18 cellular contexts compared by ENCODE assay signal in the genomic region with DNA sequence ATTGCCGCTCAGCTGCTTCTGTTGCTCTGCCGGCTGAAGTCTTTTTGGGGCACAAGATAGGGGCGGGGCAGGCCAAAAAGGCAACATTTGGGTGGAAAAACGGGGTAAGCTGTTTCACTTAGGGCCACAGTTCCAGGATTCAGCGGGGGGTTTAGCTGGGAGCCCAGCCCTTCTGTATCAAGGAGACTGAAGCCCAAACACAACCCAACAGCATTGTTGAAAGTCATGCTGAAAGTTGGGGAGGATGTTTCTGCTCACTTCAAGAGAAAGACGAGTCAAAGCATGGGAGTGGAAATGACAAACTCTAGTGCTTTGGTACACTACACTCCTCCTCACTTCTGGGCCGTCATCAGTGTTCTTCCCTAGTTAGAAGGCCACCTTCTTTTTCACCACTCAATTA. TPM values are rescaled to one million over a fixed set of nuclear protein-coding genes. Genes with fewer than 3 reads are reported as not detected.
A peak's percentile ranks its signal among the peaks of the same experiment; 100 is the strongest.
DNase-seq lines count a peak whose midpoint lies in the region; ATAC-seq lines count a peak whose summit lies in the region.
"Had no signal": no experiment of that assay in that cellular context is flagged by ENCODE, and none has a peak within 500 bp of the region (broad histone marks: within the 10 kb centered on the region; RNA-seq: fewer than 3 reads in every experiment).

No MANE protein-coding gene starts in this region.

- peak overlapping the region; percentile 45 for H3K23ac ChIP-seq in neuronal stem cell (ENCODE audit: low read depth, low read length, poor library complexity)

- H3K27me3 Mint-ChIP-seq in activated T-cell treated with anti-CD3 and anti-CD28 coated beads, Interleukin-2, amount 50 U/mL, for 24 hours: peaks cover 57% of the 10 kb centered on the region
- H3K27me3 Mint-ChIP-seq in activated T-helper 17 cell treated with anti-CD3 and anti-CD28 coated beads, Interleukin-2, amount 50 U/mL, for 72 hours: peaks cover 30% of the 10 kb centered on the region

- no peaks in the 10 kb centered on the region for H3K9me3 ChIP-seq in neuronal stem cell (replicated peaks in 1 of 2; ENCODE audit: control insufficient read depth in 2 of 2, insufficient read depth in 1 of 2, low read depth in 1 of 2, low read length in 2 of 2)
- 0 out of 2 replicates have a peak, but pooled peaks cover 3% of the 10 kb centered on the region for H3K9me3 ChIP-seq in SJCRH30 (replicated peaks)
- H3K9me3 ChIP-seq: A549, BE2C had no signal

- ATAC-seq in activated T-helper 17 cell treated with anti-CD3 and anti-CD28 coated beads, Interleukin-2, amount 50 U/mL, for 72 hours (replicated peaks): peak; percentile 53
- no peak for ATAC-seq in HG03139 (IDR thresholded peaks at IDR 0.05; ENCODE audit: unreplicated experiment)
- ATAC-seq: A549, HepG2 had no signal

- H3K4me3 ChIP-seq in neuronal stem cell (ENCODE audit: low read length in 2 of 2) (no peak overlapping the region), SJCRH30 (no peak overlapping the region)
- H3K4me3 ChIP-seq: A549 had no signal

- no peak overlapping the region for H2BK15ac ChIP-seq in neuronal stem cell (ENCODE audit: low read length)

- no peaks in the 10 kb centered on the region for H3K9me3 Mint-ChIP-seq in activated T-cell treated with anti-CD3 and anti-CD28 coated beads, Interleukin-2, amount 50 U/mL, for 24 hours
- H3K9me3 Mint-ChIP-seq in activated T-helper 17 cell treated with anti-CD3 and anti-CD28 coated beads, Interleukin-2, amount 50 U/mL, for 72 hours: no peaks in the 10 kb centered on the region
- H3K9me3 Mint-ChIP-seq: CD4-positive, alpha-beta memory T cell had no signal

- no peak overlapping the region for H3K14ac ChIP-seq in neuronal stem cell (ENCODE audit: low read length)

- peak overlapping the region; percentile 60 for H3K27ac Mint-ChIP-seq in activated T-cell treated with anti-CD3 and anti-CD28 coated beads, Interleukin-2, amount 50 U/mL, for 24 hours
- H3K27ac Mint-ChIP-seq in activated T-helper 17 cell treated with anti-CD3 and anti-CD28 coated beads, Interleukin-2, amount 50 U/mL, for 72 hours: peak overlapping the region; percentile 1
- H3K27ac Mint-ChIP-seq: CD4-positive, alpha-beta memory T cell; HFFc6 had no signal

- no peak for DNase-seq in activated T-cell treated with anti-CD3 and anti-CD28 coated beads, Interleukin-2, amount 50 U/mL, for 24 hours
- DNase-seq in activated T-cell treated with anti-CD3 and anti-CD28 coated beads for 4 hours (no peak), neuronal stem cell (ENCODE audit: low spot score) (no peak), SJCRH30 (no peak), HuH-7 (ENCODE audit: low spot score) (no peak)
- DNase-seq in activated T-cell treated with anti-CD3 and anti-CD28 coated beads, Interleukin-2, amount 50 U/mL, for 48 hours: peak; percentile 40 to 51
- DNase-seq: BE2C; CD4-positive, alpha-beta memory T cell; DMS153; DMS79 treated with DMSO at 0.1 percent for 48 hours; EL; HCEC 1CT; HFFc6 had no signal

- no peaks in the 10 kb centered on the region for H3K36me3 ChIP-seq in neuronal stem cell (replicated peaks in 1 of 2; ENCODE audit: control insufficient read depth in 2 of 2, insufficient read depth in 2 of 2, low read length in 2 of 2)
- no peaks in the 10 kb centered on the region for H3K36me3 ChIP-seq in SJCRH30
- H3K36me3 ChIP-seq: BE2C had no signal

- no CpG with 5 or more reads among the region's 7 CpGs for WGBS in neuronal stem cell (ENCODE audit: extremely low coverage in 2 of 2, insufficient read length in 2 of 2, insufficient replicate concordance in 1 of 2), 2 donors

- H3K9ac ChIP-seq in neuronal stem cell (ENCODE audit: low read depth, low read length, poor library complexity): no peak overlapping the region

- no peak overlapping the region for H2BK12ac ChIP-seq in neuronal stem cell (ENCODE audit: low read length)

- H3K79me1 ChIP-seq in neuronal stem cell (ENCODE audit: low read depth, low read length): no peaks in the 10 kb centered on the region

- no peaks in the 10 kb centered on the region for H3K4me1 ChIP-seq in neuronal stem cell (ENCODE audit: control insufficient read depth in 2 of 2, insufficient read depth in 1 of 2, low read depth in 1 of 2, low read length in 2 of 2)
- no peaks in the 10 kb centered on the region for H3K4me1 ChIP-seq in SJCRH30
- H3K4me1 ChIP-seq: A549, BE2C had no signal

- no peak overlapping the region for H3K18ac ChIP-seq in neuronal stem cell (ENCODE audit: low read length)

- no peak overlapping the region for H2AK5ac ChIP-seq in neuronal stem cell (ENCODE audit: low read depth, low read length)

- peaks cover 41% of the 10 kb centered on the region for H3K4me1 Mint-ChIP-seq in activated T-cell treated with anti-CD3 and anti-CD28 coated beads, Interleukin-2, amount 50 U/mL, for 24 hours (ENCODE audit: low read depth)
- peaks cover 19% of the 10 kb centered on the region for H3K4me1 Mint-ChIP-seq in activated T-helper 17 cell treated with anti-CD3 and anti-CD28 coated beads, Interleukin-2, amount 50 U/mL, for 72 hours

- H3K27me3 ChIP-seq in neuronal stem cell (ENCODE audit: control insufficient read depth in 3 of 3, insufficient read depth in 3 of 3, low read depth in 1 of 3, low read length in 3 of 3) (peaks cover 0 to 17% (median 0%) of the 10 kb centered on the region in 3 experiments), SJCRH30 (no peaks in the 10 kb centered on the region; the same call in 1 of the 2 replicates)

- no peak overlapping the region for H4K91ac ChIP-seq in neuronal stem cell (ENCODE audit: low read depth, low read length, poor library complexity)

- no peak overlapping the region for H2BK120ac ChIP-seq in neuronal stem cell (ENCODE audit: low read depth, low read length)

- H3K27ac ChIP-seq in neuronal stem cell (replicated peaks; ENCODE audit: low read length) (no peak overlapping the region), SJCRH30 (no peak overlapping the region)
- H3K27ac ChIP-seq: A549, C4-2B had no signal

- no peak overlapping the region for H2BK5ac ChIP-seq in neuronal stem cell (ENCODE audit: low read length)

- no peaks in the 10 kb centered on the region for H3K36me3 Mint-ChIP-seq in activated T-cell treated with anti-CD3 and anti-CD28 coated beads, Interleukin-2, amount 50 U/mL, for 24 hours (ENCODE audit: low read depth)
- no peaks in the 10 kb centered on the region for H3K36me3 Mint-ChIP-seq in activated T-helper 17 cell treated with anti-CD3 and anti-CD28 coated beads, Interleukin-2, amount 50 U/mL, for 72 hours (ENCODE audit: low read depth)
- H3K36me3 Mint-ChIP-seq: CD4-positive, alpha-beta memory T cell had no signal

- no peak overlapping the region for H4K8ac ChIP-seq in neuronal stem cell (ENCODE audit: low read depth, low read length)

- no peak overlapping the region for H3K4ac ChIP-seq in neuronal stem cell (ENCODE audit: low read length)

- no peak overlapping the region for H2AFZ ChIP-seq in neuronal stem cell (ENCODE audit: low read length)

- no peak overlapping the region for H3K4me2 ChIP-seq in neuronal stem cell (ENCODE audit: insufficient read depth, low read length, poor library complexity, severe bottlenecking)
- H3K4me2 ChIP-seq: A549 had no signal

- H3K4me3 Mint-ChIP-seq in activated T-cell treated with anti-CD3 and anti-CD28 coated beads, Interleukin-2, amount 50 U/mL, for 24 hours: no peak overlapping the region
- H3K4me3 Mint-ChIP-seq in activated T-helper 17 cell treated with anti-CD3 and anti-CD28 coated beads, Interleukin-2, amount 50 U/mL, for 72 hours: no peak overlapping the region
- H3K4me3 Mint-ChIP-seq: HFFc6 had no signal

RNA-seq across cellular contexts. Expression of gene GNAZ, which starts 56.1 kb away (rescaled TPM):
- 1 to 10 TPM in 1 of 2 donors, under 1 TPM in 1; 0.37 to 2.0 TPM for total RNA-seq in activated T-helper 17 cell treated with anti-CD3 and anti-CD28 coated beads, Interleukin-2, amount 50 U/mL, for 72 hours
- 36.9 TPM for polyA plus RNA-seq in neuronal stem cell (2013, experiment 1 of 2)
- polyA plus RNA-seq in neuronal stem cell (2013, experiment 2 of 2): 37.0 TPM
- 11.2 and 11.9 TPM in 2 replicates for total RNA-seq in SJCRH30 (2014; rRNA removed; shearing (Covaris generic))

Comparison
In these comparisons a context has a peak if more than half of its experiments do, and no peak if none do; other contexts are left out.
1. DNase-seq: peak in activated T-cell treated with anti-CD3 and anti-CD28 coated beads, Interleukin-2, amount 50 U/mL, for 48 hours (2 of 2); none in activated T-cell treated with anti-CD3 and anti-CD28 coated beads, Interleukin-2, amount 50 U/mL, for 24 hours (single experiment), activated T-cell treated with anti-CD3 and anti-CD28 coated beads for 4 hours (single experiment), neuronal stem cell (single experiment), SJCRH30 (0 of 2) and HuH-7 (single experiment).